In the genomic region with DNA sequence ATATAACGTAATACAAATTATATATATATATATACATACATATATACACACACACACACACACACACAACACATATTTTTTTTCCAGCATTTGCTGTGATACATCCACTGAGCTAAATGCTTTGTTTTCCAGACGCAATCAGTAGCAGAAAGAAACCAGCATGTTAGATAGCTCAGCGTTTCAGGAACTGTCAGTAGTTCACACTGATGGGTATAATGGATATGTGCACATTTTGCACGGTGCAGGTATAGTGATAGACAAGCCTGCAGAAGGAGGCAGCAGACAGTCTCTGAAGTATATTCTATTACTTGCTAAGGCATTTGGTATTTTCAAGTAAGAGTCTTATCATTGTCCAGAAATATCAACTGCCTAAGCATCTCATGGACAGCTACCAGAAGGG, we compare ENCODE assay signal across 27 cellular contexts.
"Had no signal": no experiment of that assay in that cellular context is flagged by ENCODE, and none has a peak within 500 bp of the region (broad histone marks: within the 10 kb centered on the region; RNA-seq: fewer than 3 reads in every experiment).

No MANE protein-coding gene starts in this region.

- H3K9me3 ChIP-seq: ovary, psoas muscle, right lobe of liver, sigmoid colon, thoracic aorta, thyroid gland, tibial nerve, upper lobe of left lung, vagina had no signal

- H3K9ac ChIP-seq: neural progenitor cell, parathyroid adenoma had no signal

- H3K79me2 ChIP-seq: parathyroid adenoma had no signal

- H3K4me1 ChIP-seq: neural progenitor cell, parathyroid adenoma, psoas muscle, right lobe of liver, sigmoid colon, stomach, thyroid gland, tibial nerve, upper lobe of left lung, vagina had no signal

- H3K36me3 ChIP-seq: neural progenitor cell, ovary, right lobe of liver, sigmoid colon, stomach, thoracic aorta, thyroid gland, tibial nerve, upper lobe of left lung, vagina had no signal

- H3K4me3 ChIP-seq: neural progenitor cell, ovary, psoas muscle, right lobe of liver, sigmoid colon, stomach, thoracic aorta, thyroid gland, tibial nerve, upper lobe of left lung, vagina had no signal

- H3K27ac ChIP-seq: neural progenitor cell, ovary, parathyroid adenoma, psoas muscle, right lobe of liver, sigmoid colon, stomach, thoracic aorta, thyroid gland, tibial nerve, upper lobe of left lung, vagina had no signal

- H3K4me2 ChIP-seq: neural progenitor cell had no signal

- H3K27me3 ChIP-seq: neural progenitor cell, ovary, right lobe of liver, sigmoid colon, stomach, thyroid gland, tibial nerve, upper lobe of left lung, vagina had no signal

- DNase-seq: naive B cell; naive thymus-derived CD8-positive, alpha-beta T cell; nephron progenitor cell; occipital lobe; ovary; posterior cingulate gyrus; psoas muscle; right lobe of liver; sigmoid colon; small intestine; stimulated activated CD4-positive, alpha-beta T cell treated with anti-CD3 and anti-CD28 coated beads, Interleukin-15, amount 100 ng/mL, for 24 hours; stimulated activated CD4-positive, alpha-beta T cell treated with anti-CD3 and anti-CD28 coated beads, Interleukin-2, amount 100 ng/mL, for 24 hours; stimulated activated CD4-positive, alpha-beta T cell treated with anti-CD3 and anti-CD28 coated beads, Interleukin-2, amount 100 ng/mL, for 48 hours; stimulated activated CD4-positive, alpha-beta T cell treated with anti-CD3 and anti-CD28 coated beads, Interleukin-4, amount 100 ng/mL, for 24 hours; stimulated activated naive B cell treated with anti-CD40 and anti-IgM and Interleukin-4, amounts not matched to agents 10 μg/mL and 1 μg/mL and 100 μg/mL, for 72 hours; stimulated activated naive CD4-positive, alpha-beta T cell treated with Interleukin-2 at 50 U/mL for 16 hours; stomach; thyroid gland; trophoblast cell; upper lobe of left lung had no signal

- ATAC-seq: naive thymus-derived CD8-positive, alpha-beta T cell; natural killer cell treated with Interleukin-12 subunit alpha and Interleukin-12 subunit beta and Interleukin-15 and Interleukin-18, amount 100 ng/mL, for 72 hours; psoas muscle; right lobe of liver; stimulated activated effector memory CD8-positive, alpha-beta T cell treated with anti-CD3 and anti-CD28 coated beads, Interleukin-12 subunit alpha, Interleukin-12 subunit beta, amount 100 ng/mL, for 72 hours; stimulated activated naive B cell treated with anti-CD40 and anti-IgM and Interleukin-4, amounts not matched to agents 10 μg/mL and 1 μg/mL and 100 μg/mL, for 72 hours had no signal

- H2AFZ ChIP-seq: neural progenitor cell, parathyroid adenoma had no signal
